7 cellular contexts compared by ENCODE assay signal in the genomic region with DNA sequence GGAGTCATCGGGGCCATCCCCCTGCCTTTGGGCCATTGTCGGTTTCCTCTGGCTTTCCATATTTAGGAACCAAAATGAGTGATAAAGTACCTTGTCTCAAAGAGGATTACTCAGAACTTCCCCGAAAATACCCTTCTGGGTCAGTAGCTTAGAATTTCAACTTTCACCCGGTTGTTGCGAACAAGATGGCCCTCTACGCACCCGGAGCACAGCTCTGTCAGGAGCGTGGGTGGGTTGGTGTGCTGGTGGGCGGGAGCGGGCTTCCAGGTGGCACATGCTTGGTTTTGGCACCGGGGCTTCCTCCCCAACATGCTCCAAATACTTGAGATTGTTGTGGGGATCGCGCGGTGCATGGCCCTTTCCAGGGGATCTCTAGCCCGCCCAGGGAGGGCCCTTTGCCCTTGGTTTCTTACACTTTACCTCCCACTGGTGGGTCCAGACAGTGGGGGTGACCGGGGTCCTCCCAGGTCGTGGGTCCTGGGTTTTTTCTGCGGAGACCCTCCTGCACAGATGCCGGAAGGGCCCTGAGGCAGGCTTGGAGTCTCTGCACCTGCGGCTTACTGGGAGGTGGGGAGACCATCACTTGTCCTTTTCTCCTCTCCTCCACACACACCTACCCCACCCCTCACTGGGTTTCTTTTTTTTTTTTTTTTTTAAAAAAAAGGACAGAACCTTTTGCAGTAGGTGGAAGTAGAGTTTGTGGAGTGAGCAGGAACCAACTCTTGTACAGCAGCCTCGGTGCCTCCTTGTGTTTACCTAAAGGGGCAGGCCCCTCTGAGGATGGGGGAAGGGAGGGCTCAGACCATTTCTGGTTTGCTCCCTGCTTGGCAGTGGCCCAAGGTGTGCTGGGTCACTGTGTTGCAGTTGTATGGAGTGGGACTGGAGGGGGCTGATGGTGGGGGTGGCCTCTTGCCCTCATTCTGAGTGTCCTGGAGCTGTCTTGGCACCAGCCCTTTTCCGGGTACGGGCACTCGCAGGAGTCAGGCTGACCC.
DNase-seq lines count a peak whose midpoint lies in the region; FAIRE-seq and TF ChIP-seq lines count a peak whose summit lies in the region.

No MANE protein-coding gene starts in this region.

- peaks cover 0 to 3% of the 10 kb centered on the region in 2 donors for H3K27me3 ChIP-seq in uterus

- peaks cover 0 to 5% of the 10 kb centered on the region in 2 donors for H3K4me1 ChIP-seq in uterus

- TF ChIP-seq CTCF in GM12865 (IDR thresholded peaks at IDR 0.05; ENCODE audit: insufficient read depth, low read depth, low read length, missing control alignments) (no peak), epithelial cell of esophagus (IDR thresholded peaks at IDR 0.05; ENCODE audit: insufficient read depth, low read depth, low read length, missing control alignments) (no peak), uterus (IDR thresholded peaks at IDR 0.05) (no peak)

- H3K4me3 ChIP-seq in GM12865 (ENCODE audit: low read depth, low read length) (peak overlapping the region; percentile 92), epithelial cell of esophagus (ENCODE audit: low read length) (peak overlapping the region; percentile 80), uterus (no peak overlapping the region)

- no peaks in the 10 kb centered on the region for H3K36me3 ChIP-seq in uterus

- intact Hi-C loops in uterus (cut with DNase I; ENCODE audit: low total_unique reads): no loop called here

- no peak for FAIRE-seq in GM19239 (lab: Jason Lieb, UNC)

- no peak overlapping the region for H3K27ac ChIP-seq in uterus

- DNase-seq in GM12865 (ENCODE audit: low read depth) (peak; percentile 68), NCI-H226 (peak; percentile 77), epithelial cell of esophagus (ENCODE audit: low read depth) (no peak), renal cortical epithelial cell (ENCODE audit: low read depth) (peak; percentile 71), NCI-H1694 (lab: John Stamatoyannopoulos, UW) (no peak), uterus (no peak), GM19239 (ENCODE audit: insufficient read length, low spot score) (no peak)

- no peaks in the 10 kb centered on the region for H3K9me3 ChIP-seq in uterus

- TF ChIP-seq POLR2A in uterus (IDR thresholded peaks at IDR 0.05): no peak

Comparison
In these comparisons a context has a peak if more than half of its experiments do, and no peak if none do; other contexts are left out.
1. DNase-seq: peak in GM12865 (single experiment), NCI-H226 (single experiment) and renal cortical epithelial cell (single experiment); none in epithelial cell of esophagus (single experiment), NCI-H1694 (single experiment), uterus (0 of 2) and GM19239 (single experiment).
2. H3K4me3 ChIP-seq: peak in GM12865 (single experiment) and epithelial cell of esophagus (single experiment); none in uterus (0 of 2).